Comparison of ENCODE assay signal across 24 cellular contexts in genomic region chrX:123088331-123088730, GRCh38.
DNase-seq lines count a peak whose midpoint lies in the region; ATAC-seq, FAIRE-seq and TF ChIP-seq lines count a peak whose summit lies in the region.
"Had no signal": no experiment of that assay in that cellular context is flagged by ENCODE, and none has a peak within 500 bp of the region (broad histone marks: within the 10 kb centered on the region; RNA-seq: fewer than 3 reads in every experiment).

No MANE protein-coding gene starts in this region.

- peak; percentile 41 for FAIRE-seq in astrocyte (lab: Jason Lieb, UNC)

- DNase-seq in MCF 10A (ENCODE audit: unreplicated experiment), result peak; percentile 42
- no peak for DNase-seq in breast epithelium (ENCODE audit: low spot score in 2 of 2)
- no peak for DNase-seq in astrocyte (ENCODE audit: low read depth)
- DNase-seq in fibroblast of mammary gland (ENCODE audit: low read depth), result peak; percentile 44
- DNase-seq in coronary artery (ENCODE audit: low spot score), result no peak
- DNase-seq in NOMO-1 (lab: John Stamatoyannopoulos, UW; ENCODE audit: unreplicated experiment in 2 of 2), result no peak
- DNase-seq: GF-D8; H9; KG1; NCI-H1105; NCI-H146; NCI-H2029; NCI-H226; NCI-H524; NCI-H774; NK-92 treated with Interleukin-12 subunit alpha and Interleukin-12 subunit beta, amount 100 ng/mL, for 24 hours; Peyer's patch had no signal

- H3K36me3 Mint-ChIP-seq in MCF 10A (ENCODE audit: insufficient read depth, unreplicated experiment) (peaks cover 6% of the 10 kb centered on the region), astrocyte (ENCODE audit: low read depth, unreplicated experiment) (no peaks in the 10 kb centered on the region)
- H3K36me3 Mint-ChIP-seq: CD14-positive monocyte had no signal

- H3K4me2 ChIP-seq in astrocyte (ENCODE audit: low read length), result no peak overlapping the region

- BruUV-seq in MCF 10A (replicated peaks; lab: Mats Ljungman, UMichigan), result no TSS peak

- TF ChIP-seq POLR2A in breast epithelium (IDR thresholded peaks at IDR 0.05), result no peak

- intact Hi-C loops in MCF 10A (cut with micrococcal nuclease) (loop anchor here (10.0 kb wide), 1 partner anchor 336 kb away; no protein-coding TSS in a partner anchor), breast epithelium (cut with DNase I; ENCODE audit: low total_unique reads) (no loop called here)

- H3K9me3 ChIP-seq in breast epithelium (peaks cover 0 to 5% of the 10 kb centered on the region in 2 donors), astrocyte (ENCODE audit: insufficient read depth, low read depth, low read length) (no peaks in the 10 kb centered on the region)
- H3K9me3 ChIP-seq: Peyer's patch, SJSA1 had no signal

- no peak overlapping the region for H3K4me3 Mint-ChIP-seq in MCF 10A (ENCODE audit: unreplicated experiment)
- no peak overlapping the region for H3K4me3 Mint-ChIP-seq in astrocyte (ENCODE audit: unreplicated experiment)
- H3K4me3 Mint-ChIP-seq: B cell, CD14-positive monocyte, H9 had no signal

- H3K4me3 ChIP-seq in breast epithelium (no peak overlapping the region), astrocyte (ENCODE audit: insufficient read depth, low read depth, low read length) (no peak overlapping the region), fibroblast of mammary gland (ENCODE audit: control insufficient read depth, low read depth, low read length) (no peak overlapping the region), coronary artery (no peak overlapping the region)
- H3K4me3 ChIP-seq: Peyer's patch, SJSA1 had no signal

- ATAC-seq in HG03439 (IDR thresholded peaks at IDR 0.05; ENCODE audit: unreplicated experiment) (no peak), GM19351 (IDR thresholded peaks at IDR 0.05; ENCODE audit: unreplicated experiment) (no peak)
- ATAC-seq: Right ventricle myocardium inferior had no signal

- POLR2A ChIA-PET in MCF 10A (lab: Yijun Ruan, JAX), result interaction anchor here (0.9 to 1.2 kb wide), 2 partner anchors 10 to 334 kb away, joined by 3 read pairs; no protein-coding TSS in a partner anchor

- no peaks in the 10 kb centered on the region for H3K4me1 ChIP-seq in breast epithelium
- peaks cover 12% of the 10 kb centered on the region for H3K4me1 ChIP-seq in astrocyte (ENCODE audit: insufficient read depth, low read length)
- H3K4me1 ChIP-seq: Peyer's patch, SJSA1 had no signal

- no peaks in the 10 kb centered on the region for H3K27me3 Mint-ChIP-seq in MCF 10A (ENCODE audit: insufficient read depth, unreplicated experiment)
- H3K27me3 Mint-ChIP-seq in astrocyte (ENCODE audit: low read depth, unreplicated experiment), result no peaks in the 10 kb centered on the region
- H3K27me3 Mint-ChIP-seq: B cell had no signal

- no peaks in the 10 kb centered on the region for H3K79me2 ChIP-seq in astrocyte (ENCODE audit: insufficient read depth, low read length)

- H3K27ac ChIP-seq in breast epithelium (no peak overlapping the region), astrocyte (ENCODE audit: low read depth, low read length) (no peak overlapping the region), coronary artery (no peak overlapping the region)
- H3K27ac ChIP-seq: 22Rv1, Peyer's patch, SJSA1 had no signal

- H3K9me3 Mint-ChIP-seq in MCF 10A (ENCODE audit: unreplicated experiment) (peaks cover 29% of the 10 kb centered on the region), astrocyte (ENCODE audit: unreplicated experiment) (peaks cover 1% of the 10 kb centered on the region)

- H3K27me3 ChIP-seq in breast epithelium, result no peaks in the 10 kb centered on the region
- no peaks in the 10 kb centered on the region for H3K27me3 ChIP-seq in astrocyte (ENCODE audit: insufficient read depth, low read length)
- H3K27me3 ChIP-seq: Peyer's patch, SJSA1 had no signal

- no peak for TF ChIP-seq CTCF in MCF 10A (IDR thresholded peaks at IDR 0.05; ENCODE audit: unreplicated experiment)
- no peak for TF ChIP-seq CTCF in breast epithelium (IDR thresholded peaks at IDR 0.05)
- TF ChIP-seq CTCF in astrocyte (IDR thresholded peaks at IDR 0.05; ENCODE audit: insufficient read depth, low read depth, low read length), result no peak
- TF ChIP-seq CTCF in fibroblast of mammary gland (conservative IDR thresholded peaks at IDR 0.05; ENCODE audit: control insufficient read depth, insufficient read depth, low read depth, low read length), result no peak
- TF ChIP-seq CTCF in coronary artery (IDR thresholded peaks at IDR 0.05), result no peak

- H3K36me3 ChIP-seq in breast epithelium, result no peaks in the 10 kb centered on the region
- H3K36me3 ChIP-seq in astrocyte (ENCODE audit: insufficient read depth, low read length), result no peaks in the 10 kb centered on the region
- H3K36me3 ChIP-seq: Peyer's patch, SJSA1 had no signal

- no peaks in the 10 kb centered on the region for H4K20me1 ChIP-seq in astrocyte (ENCODE audit: insufficient read depth, low read length)

- H3K4me1 Mint-ChIP-seq in MCF 10A (ENCODE audit: insufficient read depth, unreplicated experiment), result peaks cover 32% of the 10 kb centered on the region
- peaks cover 26% of the 10 kb centered on the region for H3K4me1 Mint-ChIP-seq in astrocyte (ENCODE audit: low read depth, unreplicated experiment)
- H3K4me1 Mint-ChIP-seq: B cell had no signal

- CTCF ChIA-PET in MCF 10A (lab: Yijun Ruan, JAX), result interaction anchor here (0.6 kb wide), 1 partner anchor 41 kb away, joined by 3 read pairs; no protein-coding TSS in a partner anchor

- no peak overlapping the region for H3K9ac ChIP-seq in astrocyte (ENCODE audit: low read length)

- H3K27ac Mint-ChIP-seq in MCF 10A (ENCODE audit: low read depth, unreplicated experiment) (no peak overlapping the region), astrocyte (ENCODE audit: unreplicated experiment) (no peak overlapping the region)
- H3K27ac Mint-ChIP-seq: B cell, H9 had no signal

- no peak overlapping the region for H2AFZ ChIP-seq in astrocyte (ENCODE audit: low read depth, low read length)

Comparison
In these comparisons a context has a peak if more than half of its experiments do, and no peak if none do; other contexts are left out.
1. DNase-seq: peak in MCF 10A (single experiment) and fibroblast of mammary gland (single experiment); none in breast epithelium (0 of 2), astrocyte (single experiment), coronary artery (single experiment) and NOMO-1 (0 of 2).